Comparison of ENCODE assay signal across 8 cellular contexts in genomic region chr3:172140499-172141391, GRCh38.
DNase-seq lines count a peak whose midpoint lies in the region; ATAC-seq and TF ChIP-seq lines count a peak whose summit lies in the region.

No MANE protein-coding gene starts in this region.

- H3K27me3 Mint-ChIP-seq in MCF 10A (ENCODE audit: insufficient read depth, unreplicated experiment), result no peaks in the 10 kb centered on the region

- intact Hi-C loops in MCF 10A (cut with micrococcal nuclease), result loop anchor here (1.0 to 10.0 kb wide), 4 partner anchors 10 to 194 kb away; no protein-coding TSS in a partner anchor
- intact Hi-C loops in left lung (cut with DNase I), result no loop called here
- intact Hi-C loops in uterus (cut with DNase I; ENCODE audit: low total_unique reads), result no loop called here

- BruUV-seq in MCF 10A (replicated peaks; lab: Mats Ljungman, UMichigan), result TSS peak; percentile 22

- H3K4me1 ChIP-seq in left lung (peaks cover 59 to 100% of the 10 kb centered on the region in 2 donors), uterus (peaks cover 3 to 29% of the 10 kb centered on the region in 2 donors)

- TF ChIP-seq CTCF in MCF 10A (IDR thresholded peaks at IDR 0.05; ENCODE audit: unreplicated experiment) (no peak), left lung (IDR thresholded peaks at IDR 0.05) (no peak), uterus (IDR thresholded peaks at IDR 0.05) (no peak)

- ATAC-seq in left lung (peak; percentile 71), GM19467 (IDR thresholded peaks at IDR 0.05; ENCODE audit: unreplicated experiment) (no peak)

- no peaks in the 10 kb centered on the region for H3K9me3 Mint-ChIP-seq in MCF 10A (ENCODE audit: unreplicated experiment)

- H3K27me3 ChIP-seq in left lung, result no peaks in the 10 kb centered on the region
- no peaks in the 10 kb centered on the region for H3K27me3 ChIP-seq in uterus
- H3K27me3 ChIP-seq in MG63, result no peaks in the 10 kb centered on the region

- CTCF ChIA-PET in MCF 10A (lab: Yijun Ruan, JAX), result interaction anchor here (0.7 to 1.4 kb wide), 7 partner anchors 9 to 167 kb away, joined by 3 to 7 read pairs (median 3); partner anchors contain the start of gene FNDC3B

- no peak for TF ChIP-seq POLR2A in uterus (IDR thresholded peaks at IDR 0.05)

- H3K4me3 Mint-ChIP-seq in MCF 10A (ENCODE audit: unreplicated experiment), result no peak overlapping the region

- peak; percentile 17 for DNase-seq in stimulated activated CD4-positive, alpha-beta T cell treated with anti-CD3 and anti-CD28 coated beads, Interleukin-15, amount 100 ng/mL, for 24 hours
- no peak for DNase-seq in stimulated activated CD4-positive, alpha-beta T cell treated with anti-CD3 and anti-CD28 coated beads, Interleukin-4, amount 100 ng/mL, for 24 hours
- peak; percentile 92 for DNase-seq in MCF 10A (ENCODE audit: unreplicated experiment)
- peak in 1 of 2 donors; percentile 59 for DNase-seq in left lung
- DNase-seq in uterus, result peak; percentile 65 to 69
- DNase-seq in MG63, result no peak
- DNase-seq in NCI-H2081 (lab: John Stamatoyannopoulos, UW), result no peak

- H3K27ac ChIP-seq in left lung (peak overlapping the region; percentile 69 to 98), uterus (peak overlapping the region; percentile 64 to 79)

- peaks cover 52% of the 10 kb centered on the region for H3K4me1 Mint-ChIP-seq in MCF 10A (ENCODE audit: insufficient read depth, unreplicated experiment)

- H3K27ac Mint-ChIP-seq in MCF 10A (ENCODE audit: low read depth, unreplicated experiment), result peak overlapping the region; percentile 85

- POLR2A ChIA-PET in MCF 10A (lab: Yijun Ruan, JAX), result interaction anchor here (0.6 to 13.1 kb wide), 17 partner anchors 11 to 1091 kb away, joined by 3 to 139 read pairs (median 5); partner anchors contain the start of genes FNDC3B and PLD1

- H3K4me3 ChIP-seq in left lung (no peak overlapping the region), uterus (no peak overlapping the region), MG63 (no peak overlapping the region)

- H3K9me3 ChIP-seq in left lung (no peaks in the 10 kb centered on the region), uterus (no peaks in the 10 kb centered on the region), MG63 (peaks cover 6% of the 10 kb centered on the region)

- H3K36me3 ChIP-seq in left lung (no peaks in the 10 kb centered on the region), uterus (no peaks in the 10 kb centered on the region), MG63 (peaks cover 56% of the 10 kb centered on the region)

- peaks cover 30% of the 10 kb centered on the region for H3K36me3 Mint-ChIP-seq in MCF 10A (ENCODE audit: insufficient read depth, unreplicated experiment)

Comparison
In these comparisons a context has a peak if more than half of its experiments do, and no peak if none do; other contexts are left out.
1. DNase-seq: peak in stimulated activated CD4-positive, alpha-beta T cell treated with anti-CD3 and anti-CD28 coated beads, Interleukin-15, amount 100 ng/mL, for 24 hours (single experiment), MCF 10A (single experiment) and uterus (2 of 2); none in stimulated activated CD4-positive, alpha-beta T cell treated with anti-CD3 and anti-CD28 coated beads, Interleukin-4, amount 100 ng/mL, for 24 hours (single experiment), MG63 (single experiment) and NCI-H2081 (0 of 2).